ENCODE assay signal across 34 cellular contexts in genomic region chr3:89234620-89235019, GRCh38.
DNase-seq lines count a peak whose midpoint lies in the region; ATAC-seq, FAIRE-seq and TF ChIP-seq lines count a peak whose summit lies in the region.
"Had no signal": no experiment of that assay in that cellular context is flagged by ENCODE, and none has a peak within 500 bp of the region (broad histone marks: within the 10 kb centered on the region; RNA-seq: fewer than 3 reads in every experiment).

No MANE protein-coding gene starts in this region.

- H3K4me2 ChIP-seq in HepG2 (ENCODE audit: low read depth, low read length) (no peak overlapping the region), IMR-90 (ENCODE audit: low read depth, low read length) (no peak overlapping the region), H1 (ENCODE audit: insufficient read depth in 1 of 2, low read depth in 2 of 2, low read length in 2 of 2) (no peak overlapping the region)
- H3K4me2 ChIP-seq: A549; BLaER1; BLaER1 treated with 17β-estradiol and CSF1 and Interleukin-3, amounts not matched to agents 10 nM and 100 nM had no signal

- dilution Hi-C loops in IMR-90 (cut with HindIII; ENCODE audit: low sequenced_read_pairs, unreplicated experiment) = no loop called here

- H3K36me3 ChIP-seq in HepG2 (replicated peaks in 1 of 2; ENCODE audit: control insufficient read depth in 1 of 2, insufficient read depth in 2 of 2, low read length in 2 of 2) = no peaks in the 10 kb centered on the region
- no peaks in the 10 kb centered on the region for H3K36me3 ChIP-seq in right lobe of liver
- H3K36me3 ChIP-seq in HEK293 (ENCODE audit: control insufficient read depth in 2 of 2, insufficient read depth in 1 of 2, low read length in 2 of 2) = no peaks in the 10 kb centered on the region
- no peaks in the 10 kb centered on the region for H3K36me3 ChIP-seq in IMR-90 (ENCODE audit: control insufficient read depth, insufficient read depth, low read length)
- H3K36me3 ChIP-seq in H1 (ENCODE audit: control insufficient read depth in 2 of 4, insufficient read depth in 4 of 4, low read length in 3 of 4) = no peaks in the 10 kb centered on the region
- H3K36me3 ChIP-seq: BE2C had no signal

- H4K91ac ChIP-seq in IMR-90 (ENCODE audit: insufficient read depth, low read depth, low read length) (no peak overlapping the region), H1 (replicated peaks; ENCODE audit: insufficient read length, low read length) (no peak overlapping the region)

- H4K5ac ChIP-seq in IMR-90 (ENCODE audit: low read depth, low read length) = no peak overlapping the region
- H4K5ac ChIP-seq in H1 (ENCODE audit: insufficient read length, low read depth, low read length) = no peak overlapping the region

- POLR2A ChIA-PET in HepG2 (lab: Yijun Ruan, JAX) (no interaction called here), HEK293 (lab: Yijun Ruan, JAX) (no interaction called here), IMR-90 (lab: Charles Lee; ENCODE audit: unreplicated experiment) (no interaction called here), H1 (lab: Charles Lee; ENCODE audit: partially characterized antibody) (no interaction called here)

- H3K4me1 ChIP-seq in HepG2 (ENCODE audit: insufficient read depth, low read length) (no peaks in the 10 kb centered on the region), right lobe of liver (no peaks in the 10 kb centered on the region), HEK293 (ENCODE audit: control insufficient read depth, insufficient read depth, low read length) (no peaks in the 10 kb centered on the region; the same call in 1 of the 2 replicates), IMR-90 (ENCODE audit: control insufficient read depth, insufficient read depth, low read length) (no peaks in the 10 kb centered on the region), H1 (replicated peaks in 1 of 4; ENCODE audit: control insufficient read depth in 3 of 4, insufficient read depth in 4 of 4, low read length in 3 of 4) (peaks cover 0 to 4% (median 3%) of the 10 kb centered on the region in 4 experiments; a peak in 2 of 7 replicates)
- H3K4me1 ChIP-seq: A549, BE2C, BLaER1, Caco-2 had no signal

- H3K9ac ChIP-seq in HepG2 (ENCODE audit: insufficient read depth, low read depth, low read length) (no peak overlapping the region), IMR-90 (ENCODE audit: low read depth, low read length) (no peak overlapping the region), H1 (replicated peaks in 1 of 4; ENCODE audit: extremely low read depth in 1 of 4, low read depth in 3 of 4, low read length in 3 of 4) (no peak overlapping the region)
- H3K9ac ChIP-seq: BLaER1; BLaER1 treated with 17β-estradiol and CSF1 and Interleukin-3, amounts not matched to agents 10 nM and 100 nM had no signal

- H3K23me2 ChIP-seq in H1 (ENCODE audit: low read depth, low read length) = no peaks in the 10 kb centered on the region; the same call in 1 of the 2 replicates

- H3K18ac ChIP-seq in IMR-90 (ENCODE audit: low read depth, low read length) (no peak overlapping the region), H1 (ENCODE audit: extremely low read depth, low read length) (no peak overlapping the region)

- TF ChIP-seq RAD21 in HepG2 (CRISPR knock-in tag; IDR thresholded peaks at IDR 0.05) (no peak), IMR-90 (IDR thresholded peaks at IDR 0.05; ENCODE audit: low read length) (no peak), H1 (IDR thresholded peaks at IDR 0.05 in 1 of 2, conservative IDR thresholded peaks at IDR 0.05 in 1 of 2; ENCODE audit: low read depth in 2 of 2, low read length in 2 of 2) (no peak)

- TF ChIP-seq POLR2A in HepG2 (IDR thresholded peaks at IDR 0.05; ENCODE audit: insufficient read depth in 1 of 2, low read depth in 2 of 2, low read length in 2 of 2) (no peak), right lobe of liver (IDR thresholded peaks at IDR 0.05) (no peak), IMR-90 (IDR thresholded peaks at IDR 0.05; ENCODE audit: low read depth, low read length) (no peak), H1 (IDR thresholded peaks at IDR 0.05; ENCODE audit: control extremely low read depth in 1 of 2, low read depth in 2 of 2, low read length in 2 of 2) (no peak), GM12891 (IDR thresholded peaks at IDR 0.05; ENCODE audit: low read depth, low read length) (no peak)

- H3K9me1 ChIP-seq in IMR-90 (ENCODE audit: insufficient read depth, low read length) = no peaks in the 10 kb centered on the region

- CTCF ChIA-PET in HepG2 (lab: Yijun Ruan, JAX; ENCODE audit: low intra/inter-chr PET ratio, low total read pairs) (no interaction called here), HEK293 (lab: Yijun Ruan, JAX) (no interaction called here), IMR-90 (lab: Yijun Ruan, JAX) (no interaction called here), H1 (lab: Charles Lee; ENCODE audit: partially characterized antibody) (no interaction called here)

- H3K79me2 ChIP-seq in HepG2 (ENCODE audit: insufficient read depth, low read length) (no peaks in the 10 kb centered on the region), H1 (ENCODE audit: control insufficient read depth in 1 of 2, insufficient read depth in 2 of 2, low read length in 2 of 2) (no peaks in the 10 kb centered on the region)

- ATAC-seq in HepG2 = no peak
- ATAC-seq in right lobe of liver = no peak
- no peak for ATAC-seq in IMR-90 (ENCODE audit: low read depth)
- ATAC-seq: A549; CD8-positive, alpha-beta T cell had no signal

- H3K23ac ChIP-seq in IMR-90 (ENCODE audit: low read depth, low read length) = no peak overlapping the region
- H3K23ac ChIP-seq in H1 (ENCODE audit: insufficient read length) = no peak overlapping the region

- no peak overlapping the region for H2BK120ac ChIP-seq in IMR-90 (ENCODE audit: low read depth, low read length)
- H2BK120ac ChIP-seq in H1 (replicated peaks; ENCODE audit: low read depth, low read length) = no peak overlapping the region

- no peak overlapping the region for H3K14ac ChIP-seq in IMR-90 (replicated peaks; ENCODE audit: low read depth, low read length)
- H3K14ac ChIP-seq in H1 (ENCODE audit: insufficient read length) = no peak overlapping the region

- no peak overlapping the region for H2AK9ac ChIP-seq in IMR-90 (replicated peaks; ENCODE audit: low read depth, low read length, poor library complexity)

- H3K56ac ChIP-seq in IMR-90 (ENCODE audit: extremely low read depth, insufficient read depth, low read length) (no peak overlapping the region), H1 (replicated peaks; ENCODE audit: insufficient read length, low read depth, low read length) (no peak overlapping the region)

- H3K27ac ChIP-seq in HepG2 (ENCODE audit: extremely low read length, insufficient read depth, low read length) (no peak overlapping the region), right lobe of liver (no peak overlapping the region), HEK293 (ENCODE audit: extremely low read depth, low read depth, low read length) (no peak overlapping the region), IMR-90 (ENCODE audit: insufficient read depth, low read length) (no peak overlapping the region), H1 (ENCODE audit: low read depth, low read length) (no peak overlapping the region)
- H3K27ac ChIP-seq: 22Rv1; A549; BLaER1; BLaER1 treated with 17β-estradiol and CSF1 and Interleukin-3, amounts not matched to agents 10 nM and 100 nM; C4-2B had no signal

- H3K27me3 ChIP-seq in HepG2 (ENCODE audit: control insufficient read depth in 1 of 2, insufficient read depth in 2 of 2, low read length in 2 of 2) (no peaks in the 10 kb centered on the region), right lobe of liver (no peaks in the 10 kb centered on the region), IMR-90 (ENCODE audit: control insufficient read depth, insufficient read depth, low read length) (no peaks in the 10 kb centered on the region), H1 (replicated peaks in 1 of 4; ENCODE audit: control insufficient read depth in 3 of 4, extremely low read depth in 1 of 4, insufficient read depth in 3 of 4, low read length in 3 of 4) (no peaks in the 10 kb centered on the region)
- H3K27me3 ChIP-seq: BE2C; BLaER1; BLaER1 treated with 17β-estradiol and CSF1 and Interleukin-3, amounts not matched to agents 10 nM and 100 nM had no signal

- no peak for TF ChIP-seq EP300 in HepG2 (IDR thresholded peaks at IDR 0.05; ENCODE audit: low read depth in 2 of 2, low read length in 2 of 2)
- TF ChIP-seq EP300 in HepG2 (CRISPR knock-in tag; IDR thresholded peaks at IDR 0.05; ENCODE audit: borderline replicate concordance) = no peak
- TF ChIP-seq EP300 in H1 (IDR thresholded peaks at IDR 0.05; ENCODE audit: borderline replicate concordance in 1 of 2, low read depth in 2 of 2, low read length in 2 of 2) = no peak

- H2AK5ac ChIP-seq in IMR-90 (ENCODE audit: low read depth, low read length) = peak overlapping the region; percentile 39; the same call in 1 of the 2 replicates
- no peak overlapping the region for H2AK5ac ChIP-seq in H1 (ENCODE audit: low read depth, low read length)

- H4K20me1 ChIP-seq in HepG2 (ENCODE audit: insufficient read depth, low read length) (no peaks in the 10 kb centered on the region), IMR-90 (ENCODE audit: insufficient read depth, low read length) (no peaks in the 10 kb centered on the region), H1 (replicated peaks in 1 of 2; ENCODE audit: control insufficient read depth in 1 of 2, insufficient read depth in 2 of 2, low read length in 2 of 2) (no peaks in the 10 kb centered on the region)

- H3K9me3 ChIP-seq in HepG2 (ENCODE audit: low read length) = no peaks in the 10 kb centered on the region
- H3K9me3 ChIP-seq in right lobe of liver = no peaks in the 10 kb centered on the region
- no peaks in the 10 kb centered on the region for H3K9me3 ChIP-seq in HEK293 (ENCODE audit: control insufficient read depth, insufficient read depth, low read depth, low read length)
- no peaks in the 10 kb centered on the region for H3K9me3 ChIP-seq in IMR-90 (ENCODE audit: control insufficient read depth, insufficient read depth, low read length)
- no peaks in the 10 kb centered on the region for H3K9me3 ChIP-seq in H1 (ENCODE audit: insufficient read depth in 2 of 2, low read depth in 1 of 2, low read length in 1 of 2)
- H3K9me3 ChIP-seq: A549; BE2C; BLaER1; BLaER1 treated with 17β-estradiol and CSF1 and Interleukin-3, amounts not matched to agents 10 nM and 100 nM; Caco-2 had no signal

- H2BK12ac ChIP-seq in H1 (ENCODE audit: low read depth, low read length) = peak overlapping the region; percentile 82; the same call in 1 of the 2 replicates

- H3K4me3 ChIP-seq in HepG2 (replicated peaks in 1 of 3; ENCODE audit: insufficient read depth in 1 of 3, low read depth in 2 of 3, low read length in 3 of 3) (no peak overlapping the region), right lobe of liver (no peak overlapping the region), HEK293 (ENCODE audit: low read depth, low read length) (no peak overlapping the region), IMR-90 (ENCODE audit: insufficient read depth, low read depth, low read length) (no peak overlapping the region), H1 (ENCODE audit: extremely low read depth in 1 of 4, insufficient read depth in 2 of 4, low read depth in 3 of 4, low read length in 4 of 4) (no peak overlapping the region)
- H3K4me3 ChIP-seq: A549; BLaER1; BLaER1 treated with 17β-estradiol and CSF1 and Interleukin-3, amounts not matched to agents 10 nM and 100 nM had no signal

- no peak overlapping the region for H4K8ac ChIP-seq in IMR-90 (ENCODE audit: low read depth in 2 of 2, low read length in 2 of 2)
- H4K8ac ChIP-seq in H1 (ENCODE audit: extremely low read depth, insufficient read depth, low read length) = no peak overlapping the region

- no peak overlapping the region for H2BK5ac ChIP-seq in IMR-90 (ENCODE audit: low read depth, low read length, poor library complexity, severe bottlenecking)
- H2BK5ac ChIP-seq in H1 (ENCODE audit: low read depth, low read length) = no peak overlapping the region

- H2BK15ac ChIP-seq in IMR-90 (ENCODE audit: low read depth, low read length) = no peak overlapping the region
- H2BK15ac ChIP-seq in H1 (ENCODE audit: low read length) = no peak overlapping the region

- BruUV-seq in HepG2 (replicated peaks; lab: Mats Ljungman, UMichigan) = no TSS peak
- BruUV-seq in IMR-90 (replicated peaks; lab: Mats Ljungman, UMichigan) = no TSS peak

- no peak for TF ChIP-seq CTCF in HepG2 (CRISPR knock-in tag; IDR thresholded peaks at IDR 0.05)
- TF ChIP-seq CTCF in right lobe of liver (IDR thresholded peaks at IDR 0.05) = no peak
- TF ChIP-seq CTCF in HEK293 (tag by site-specific recombination; IDR thresholded peaks at IDR 0.05) = no peak
- no peak for TF ChIP-seq CTCF in IMR-90 (conservative IDR thresholded peaks at IDR 0.05; ENCODE audit: low read depth, low read length)
- TF ChIP-seq CTCF in H1 (IDR thresholded peaks at IDR 0.05; ENCODE audit: control extremely low read depth in 1 of 3, insufficient read depth in 1 of 3, low read depth in 1 of 3, low read length in 3 of 3) = no peak

- H3K4ac ChIP-seq in IMR-90 (ENCODE audit: low read depth, low read length) = no peak overlapping the region
- H3K4ac ChIP-seq in H1 (replicated peaks; ENCODE audit: insufficient read length, low read depth, low read length) = no peak overlapping the region

- FAIRE-seq in HepG2 (lab: Jason Lieb, UNC) (no peak), H1 (lab: Jason Lieb, UNC) (no peak), GM12891 (lab: Jason Lieb, UNC) (no peak)
- FAIRE-seq: A549, D721Med had no signal

- no peaks in the 10 kb centered on the region for H3K79me1 ChIP-seq in IMR-90 (ENCODE audit: low read depth in 1 of 2, low read length in 2 of 2)
- no peaks in the 10 kb centered on the region for H3K79me1 ChIP-seq in H1 (ENCODE audit: low read depth, low read length)

- in situ Hi-C loops in HepG2 (cut with HindIII; ENCODE audit: extremely low pct_ligation_motif_present, low pct_unique_long_range_greater_than_20kb) = no loop called here
- in situ Hi-C loops in IMR-90 (cut with MboI; ENCODE audit: low sequenced_read_pairs) = no loop called here

- H2AFZ ChIP-seq in HepG2 (ENCODE audit: low read length) = no peak overlapping the region
- H2AFZ ChIP-seq in IMR-90 (replicated peaks; ENCODE audit: low read length, poor library complexity) = no peak overlapping the region
- H2AFZ ChIP-seq in H1 (ENCODE audit: low read length) = no peak overlapping the region

- DNase-seq in HepG2 (ENCODE audit: low spot score) = no peak
- no peak for DNase-seq in right lobe of liver
- DNase-seq in IMR-90 = no peak
- no peak for DNase-seq in H1 (ENCODE audit: low read depth in 1 of 2, low spot score in 2 of 2)
- no peak for DNase-seq in activated CD4-positive, alpha-beta T cell treated with anti-CD3 and anti-CD28 coated beads for 1 hour
- DNase-seq in RKO (ENCODE audit: low spot score) = no peak
- no peak for DNase-seq in GM12891 (ENCODE audit: insufficient read length, low spot score)
- DNase-seq: 8988T; ACHN; AML-193; BE2C; C1 segment of cervical spinal cord; Caco-2; Calu3; CD4-positive, alpha-beta memory T cell; CD4-positive, alpha-beta T cell; CD4-positive, CD25-positive, alpha-beta regulatory T cell; CD8-positive, alpha-beta memory T cell; CD8-positive, alpha-beta T cell; COR-L47; DMS 273 treated with DMSO at 0.1 percent for 48 hours; DMS153; DMS53; DMS79; DMS79 treated with DMSO at 0.1 percent for 48 hours; DND-41; EL had no signal

- H2BK20ac ChIP-seq in IMR-90 (ENCODE audit: low read depth, low read length) = no peak overlapping the region
- H2BK20ac ChIP-seq in H1 (ENCODE audit: low read length) = no peak overlapping the region

- intact Hi-C loops in HepG2 (cut with micrococcal nuclease; ENCODE audit: unreplicated experiment) (no loop called here), right lobe of liver (cut with DNase I) (no loop called here), IMR-90 (cut with micrococcal nuclease) (no loop called here)
